Comparison of ENCODE assay signal across 12 cellular contexts in the genomic region with DNA sequence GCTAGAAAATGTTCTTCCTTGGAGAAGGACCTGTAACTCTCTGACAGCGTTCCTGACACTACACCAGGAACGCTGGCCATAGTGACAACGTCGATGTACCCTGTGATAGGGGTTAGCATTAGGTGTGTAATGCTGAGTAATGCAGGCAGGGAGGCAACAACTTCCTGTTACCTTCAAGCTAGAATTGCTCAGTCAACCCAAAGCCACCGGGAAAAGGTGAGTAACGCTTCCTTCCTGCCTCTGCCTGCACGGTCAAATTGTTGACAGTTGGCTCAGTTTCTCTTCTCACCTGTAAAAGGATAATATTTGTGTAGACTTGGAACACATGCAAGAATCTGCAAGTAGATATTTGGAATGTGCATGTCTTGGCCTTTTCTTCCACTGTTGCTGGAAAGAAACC. TPM values are rescaled to one million over a fixed set of nuclear protein-coding genes. Genes with fewer than 3 reads are reported as not detected.
DNase-seq lines count a peak whose midpoint lies in the region; ATAC-seq, FAIRE-seq and TF ChIP-seq lines count a peak whose summit lies in the region.
"Had no signal": no experiment of that assay in that cellular context is flagged by ENCODE, and none has a peak within 500 bp of the region (broad histone marks: within the 10 kb centered on the region; RNA-seq: fewer than 3 reads in every experiment).

No MANE protein-coding gene starts in this region.

- TF ChIP-seq POLR2A in HepG2 (IDR thresholded peaks at IDR 0.05; ENCODE audit: insufficient read depth in 1 of 2, low read depth in 2 of 2, low read length in 2 of 2), result no peak

- H3K36me3 Mint-ChIP-seq in activated T-helper 17 cell treated with anti-CD3 and anti-CD28 coated beads, Interleukin-2, amount 50 U/mL, for 72 hours (ENCODE audit: low read depth), result peaks cover 5% of the 10 kb centered on the region
- H3K36me3 Mint-ChIP-seq: naive B cell had no signal

- no peak for TF ChIP-seq EP300 in HepG2 (IDR thresholded peaks at IDR 0.05; ENCODE audit: low read depth in 2 of 2, low read length in 2 of 2)
- no peak for TF ChIP-seq EP300 in HepG2 (CRISPR knock-in tag; IDR thresholded peaks at IDR 0.05; ENCODE audit: borderline replicate concordance)

- H3K36me3 ChIP-seq in HepG2 (replicated peaks in 1 of 2; ENCODE audit: control insufficient read depth in 1 of 2, insufficient read depth in 2 of 2, low read length in 2 of 2), result no peaks in the 10 kb centered on the region
- no peaks in the 10 kb centered on the region for H3K36me3 ChIP-seq in BE2C
- H3K36me3 ChIP-seq: tibial nerve had no signal

- CTCF ChIA-PET in HepG2 (lab: Yijun Ruan, JAX; ENCODE audit: low intra/inter-chr PET ratio, low total read pairs), result no interaction called here

- TF ChIP-seq CTCF in HepG2 (CRISPR knock-in tag; IDR thresholded peaks at IDR 0.05) (no peak), omental fat pad (IDR thresholded peaks at IDR 0.05) (no peak), BE2C (IDR thresholded peaks at IDR 0.05; ENCODE audit: low read depth, low read length) (no peak)

- H3K27me3 ChIP-seq in HepG2 (ENCODE audit: control insufficient read depth in 1 of 2, insufficient read depth in 2 of 2, low read length in 2 of 2) (peaks cover 0 to 19% of the 10 kb centered on the region in 2 experiments; a peak in 1 of 5 replicates), BE2C (no peaks in the 10 kb centered on the region)
- H3K27me3 ChIP-seq: tibial nerve had no signal

- peak overlapping the region; percentile 13; the same call in 1 of the 2 replicates for H3K4me2 ChIP-seq in HepG2 (ENCODE audit: low read depth, low read length)

- H3K9ac ChIP-seq in HepG2 (ENCODE audit: insufficient read depth, low read depth, low read length), result no peak overlapping the region

- no peak overlapping the region for H3K27ac ChIP-seq in HepG2 (ENCODE audit: extremely low read length, insufficient read depth, low read length)

- BruUV-seq in HepG2 (replicated peaks; lab: Mats Ljungman, UMichigan), result no TSS peak

- H3K4me1 Mint-ChIP-seq in activated T-helper 17 cell treated with anti-CD3 and anti-CD28 coated beads, Interleukin-2, amount 50 U/mL, for 72 hours, result peaks cover 36% of the 10 kb centered on the region

- H4K20me1 ChIP-seq in HepG2 (ENCODE audit: insufficient read depth, low read length), result no peaks in the 10 kb centered on the region

- peak overlapping the region; percentile 95 for H3K27ac Mint-ChIP-seq in activated T-helper 17 cell treated with anti-CD3 and anti-CD28 coated beads, Interleukin-2, amount 50 U/mL, for 72 hours
- H3K27ac Mint-ChIP-seq: naive B cell had no signal

- H3K4me1 ChIP-seq in HepG2 (ENCODE audit: insufficient read depth, low read length) (peaks cover 7% of the 10 kb centered on the region; the same call in 1 of the 2 replicates), BE2C (no peaks in the 10 kb centered on the region)
- H3K4me1 ChIP-seq: tibial nerve had no signal

- H3K4me3 Mint-ChIP-seq in activated T-helper 17 cell treated with anti-CD3 and anti-CD28 coated beads, Interleukin-2, amount 50 U/mL, for 72 hours, result peak overlapping the region; percentile 73
- H3K4me3 Mint-ChIP-seq: naive B cell had no signal

- H3K9me3 Mint-ChIP-seq in activated T-helper 17 cell treated with anti-CD3 and anti-CD28 coated beads, Interleukin-2, amount 50 U/mL, for 72 hours, result no peaks in the 10 kb centered on the region
- H3K9me3 Mint-ChIP-seq: naive B cell had no signal

- H3K79me2 ChIP-seq in HepG2 (ENCODE audit: insufficient read depth, low read length), result no peaks in the 10 kb centered on the region

- peak; percentile 90 for ATAC-seq in activated T-helper 17 cell treated with anti-CD3 and anti-CD28 coated beads, Interleukin-2, amount 50 U/mL, for 72 hours (replicated peaks)
- ATAC-seq in HepG2 (peak; percentile 74), omental fat pad (ENCODE audit: low FRiP score) (no peak), HG03432 (IDR thresholded peaks at IDR 0.05; ENCODE audit: unreplicated experiment) (no peak)

- TF ChIP-seq RAD21 in HepG2 (CRISPR knock-in tag; IDR thresholded peaks at IDR 0.05), result no peak

- peak; percentile 15 for FAIRE-seq in HepG2 (lab: Jason Lieb, UNC)
- FAIRE-seq: A204.1 had no signal

- no peak overlapping the region for H2AFZ ChIP-seq in HepG2 (ENCODE audit: low read length)

- H3K9me3 ChIP-seq in HepG2 (ENCODE audit: low read length), result no peaks in the 10 kb centered on the region
- H3K9me3 ChIP-seq in BE2C, result no peaks in the 10 kb centered on the region
- H3K9me3 ChIP-seq: tibial nerve had no signal

- DNase-seq in activated gamma-delta T cell treated with Interleukin-2 at 50 U/mL for 16 hours (peak; percentile 47), activated gamma-delta T cell (lab: John Stamatoyannopoulos, UW) (no peak), HepG2 (ENCODE audit: low spot score) (peak; percentile 40), omental fat pad (ENCODE audit: low spot score) (no peak), BE2C (no peak), NAMALWA (ENCODE audit: low spot score) (no peak)
- DNase-seq: naive B cell, NCI-H2227 treated with DMSO at 0.1 percent for 48 hours had no signal

- intact Hi-C loops in HepG2 (cut with micrococcal nuclease; ENCODE audit: unreplicated experiment), result no loop called here

- no peaks in the 10 kb centered on the region for H3K27me3 Mint-ChIP-seq in activated T-helper 17 cell treated with anti-CD3 and anti-CD28 coated beads, Interleukin-2, amount 50 U/mL, for 72 hours

- POLR2A ChIA-PET in HepG2 (lab: Yijun Ruan, JAX), result no interaction called here

- in situ Hi-C loops in HepG2 (cut with HindIII; ENCODE audit: extremely low pct_ligation_motif_present, low pct_unique_long_range_greater_than_20kb), result no loop called here

- 6% methylated on average over 7 of the region's 7 CpGs for WGBS in HepG2 (ENCODE audit: low lambda C conversion rate)

- H3K4me3 ChIP-seq in HepG2 (replicated peaks in 1 of 3; ENCODE audit: insufficient read depth in 1 of 3, low read depth in 2 of 3, low read length in 3 of 3), result no peak overlapping the region
- H3K4me3 ChIP-seq in BE2C (ENCODE audit: low read depth, low read length), result no peak overlapping the region
- H3K4me3 ChIP-seq: tibial nerve had no signal

TF ChIP-seq in HepG2, 621 proteins besides CTCF, POLR2A, EP300 and RAD21 (continues in another document):
- peak; percentile 12; the same call in 1 of the 2 replicates for TF ChIP-seq GABPA (IDR thresholded peaks at IDR 0.05; ENCODE audit: low read depth, low read length)
- TF ChIP-seq GABPA (CRISPR knock-in tag; IDR thresholded peaks at IDR 0.05; ENCODE audit: low read depth), result peak; percentile 69
- TF ChIP-seq, protein P1, sequence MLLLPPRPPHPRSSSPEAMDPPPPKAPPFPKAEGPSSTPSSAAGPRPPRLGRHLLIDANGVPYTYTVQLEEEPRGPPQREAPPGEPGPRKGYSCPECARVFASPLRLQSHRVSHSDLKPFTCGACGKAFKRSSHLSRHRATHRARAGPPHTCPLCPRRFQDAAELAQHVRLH (CRISPR knock-in tag; IDR thresholded peaks at IDR 0.05; ENCODE audit: borderline replicate concordance, low read depth), result no peak
- peak; percentile 80 for TF ChIP-seq ELF3 (CRISPR knock-in tag; IDR thresholded peaks at IDR 0.05)
- TF ChIP-seq ELF1 (CRISPR knock-in tag; IDR thresholded peaks at IDR 0.05), result 0 out of 2 replicates have a peak, but pooled peaks have one; percentile 35
- TF ChIP-seq FOSL2 (CRISPR knock-in tag; IDR thresholded peaks at IDR 0.05), result peak; percentile 44
- peak; percentile 41; the same call in 1 of the 2 replicates for TF ChIP-seq SAP130 (CRISPR knock-in tag; IDR thresholded peaks at IDR 0.05; ENCODE audit: low read depth)
- peak; percentile 20 for TF ChIP-seq TEAD3 (CRISPR knock-in tag; optimal IDR thresholded peaks at IDR 0.05; ENCODE audit: borderline replicate concordance)

RNA-seq across cellular contexts. Expression of a gene that starts 12.7 kb away (rescaled TPM):
- 10 to 100 TPM in 1 of 2 donors, 1 to 10 TPM in 1; 2.2 to 23.6 TPM for total RNA-seq in activated T-helper 17 cell treated with anti-CD3 and anti-CD28 coated beads, Interleukin-2, amount 50 U/mL, for 72 hours
- total RNA-seq in HepG2 (2016; rRNA removed; fragmentation: Illumina TruSeq; extraction: Trizol), result 0.34 and 1.2 TPM in 2 replicates
- 0.53 TPM in 1 of 2 replicates, not detected in the other for total RNA-seq in HepG2 (2016; cell fraction: cytosol; rRNA removed; fragmentation: Illumina TruSeq; extraction: Trizol; ENCODE audit: low read depth)
- 0.56 and 0.84 TPM in 2 replicates for total RNA-seq in HepG2 (2016; cell fraction: insoluble cytoplasmic fraction; rRNA removed; fragmentation: Illumina TruSeq; extraction: Trizol)
- 0.28 and 0.40 TPM in 2 replicates for total RNA-seq in HepG2 (2016; cell fraction: membrane; rRNA removed; fragmentation: Illumina TruSeq; extraction: Trizol)
- total RNA-seq in HepG2 (2016; cell fraction: nucleus; rRNA removed; fragmentation: Illumina TruSeq; extraction: Trizol), result 0.53 and 0.62 TPM in 2 replicates
- 3.5 and 3.9 TPM in 2 replicates for polyA plus RNA-seq in HepG2 (2011; rRNA removed)
- polyA plus RNA-seq in HepG2 (2011; cell fraction: cytosol; rRNA removed), result 1.7 and 2.2 TPM in 2 replicates
- 3.6 and 4.3 TPM in 2 replicates for polyA plus RNA-seq in HepG2 (2011; cell fraction: nucleus; rRNA removed)
- polyA plus RNA-seq in HepG2 (2012), result 1.8 and 2.6 TPM in 2 replicates
- polyA plus RNA-seq in HepG2 (2016; cell fraction: cytosol; fragmentation: Illumina TruSeq; extraction: Trizol; ENCODE audit: low read depth), result 0.07 and 0.27 TPM in 2 replicates
- 0.24 and 0.50 TPM in 2 replicates for polyA plus RNA-seq in HepG2 (2016; cell fraction: insoluble cytoplasmic fraction; fragmentation: Illumina TruSeq; extraction: Trizol; ENCODE audit: low read depth)
- 0.15 and 0.45 TPM in 2 replicates for polyA plus RNA-seq in HepG2 (2016; cell fraction: membrane; fragmentation: Illumina TruSeq; extraction: Trizol; ENCODE audit: low read depth)
- 1.4 and 1.5 TPM in 2 replicates for polyA plus RNA-seq in HepG2 (2016; cell fraction: nucleus; fragmentation: Illumina TruSeq; extraction: Trizol; ENCODE audit: insufficient read depth, low read depth)
- 0.72 and 1.8 TPM in 2 replicates for polyA minus RNA-seq in HepG2 (2011; rRNA and poly(A)+ RNA removed; ENCODE audit: low replicate concordance)
- 3.2 and 5.4 TPM in 2 replicates for polyA minus RNA-seq in HepG2 (2011; cell fraction: cytosol; rRNA and poly(A)+ RNA removed)
- polyA minus RNA-seq in HepG2 (2011; cell fraction: nucleus; rRNA and poly(A)+ RNA removed), result 5.7 and 7.6 TPM in 2 replicates
- total RNA-seq in omental fat pad, result 10 to 100 TPM in 2 of 4 donors, 1 to 10 TPM in 1, under 1 TPM in 1; 0.63 to 78.6 (median 18.0) TPM
- polyA plus RNA-seq in BE2C (2012; ENCODE audit: insufficient read depth, insufficient read length, low read depth), result not detected

Comparison
In these comparisons a context has a peak if more than half of its experiments do, and no peak if none do; other contexts are left out.
1. DNase-seq: peak in activated gamma-delta T cell treated with Interleukin-2 at 50 U/mL for 16 hours (single experiment) and HepG2 (single experiment); none in activated gamma-delta T cell (single experiment), omental fat pad (single experiment), BE2C (single experiment) and NAMALWA (single experiment).
2. ATAC-seq: peak in activated T-helper 17 cell treated with anti-CD3 and anti-CD28 coated beads, Interleukin-2, amount 50 U/mL, for 72 hours (single experiment) and HepG2 (single experiment); none in omental fat pad (single experiment) and HG03432 (single experiment).